Comparison of ENCODE assay signal across 8 cellular contexts in genomic region chr3:50674349-50675178, GRCh38. TPM values are rescaled to one million over a fixed set of nuclear protein-coding genes. Genes with fewer than 3 reads are reported as not detected.
DNase-seq lines count a peak whose midpoint lies in the region.

Gene DOCK3, plus strand, starts transcription at chr3:50674927. Its CDS starts 337 bp downstream, at chr3:50675264.

- peak within 1 kb of the TSS; percentile 87 for H3K4me2 ChIP-seq in mesenchymal stem cell (ENCODE audit: low read length, poor library complexity, severe bottlenecking)

- peaks cover 58 to 67% of the 10 kb centered on the region in 2 experiments for H3K27me3 ChIP-seq in mesenchymal stem cell (ENCODE audit: control insufficient read depth in 1 of 2, insufficient read depth in 1 of 2, low read length in 2 of 2)

- H3K9me3 ChIP-seq in mesenchymal stem cell (ENCODE audit: control insufficient read depth, low read length): no peaks in the 10 kb centered on the region

- peak within 1 kb of the TSS; percentile 92 for H2AFZ ChIP-seq in mesenchymal stem cell (ENCODE audit: low read depth, low read length)

- no peak within 1 kb of the TSS for H2BK5ac ChIP-seq in mesenchymal stem cell (ENCODE audit: low read depth, low read length, poor library complexity, severe bottlenecking)

- H3K36me3 ChIP-seq in mesenchymal stem cell (ENCODE audit: control insufficient read depth in 1 of 2, insufficient read depth in 2 of 2, low read depth in 1 of 2, low read length in 2 of 2): no peaks in the 10 kb centered on the region

- DNase-seq in NCI-H82 (lab: John Stamatoyannopoulos, UW): peak; percentile 74
- no peak for DNase-seq in NCI-H82 treated with DMSO at 0.1 percent for 48 hours (lab: John Stamatoyannopoulos, UW; ENCODE audit: unreplicated experiment)
- peak; percentile 27 for DNase-seq in NCI-H1092 treated with DMSO at 0.1 percent for 48 hours (lab: John Stamatoyannopoulos, UW)
- peak; percentile 10 to 54 for DNase-seq in activated CD8-positive, alpha-beta memory T cell treated with anti-CD3 and anti-CD28 coated beads for 1 hour (ENCODE audit: extremely low read depth in 1 of 2, low read depth in 1 of 2)
- DNase-seq in effector CD8-positive, alpha-beta T cell (lab: John Stamatoyannopoulos, UW): peak; percentile 29
- DNase-seq in mesenchymal stem cell: peak; percentile 30
- peak; percentile 35 for DNase-seq in stimulated activated CD8-positive, alpha-beta memory T cell treated with anti-CD3 and anti-CD28 coated beads, Interleukin-15, amount 100 ng/mL, for 24 hours (ENCODE audit: low read depth)
- no peak for DNase-seq in NCI-H187 treated with DMSO at 0.1 percent for 48 hours (lab: John Stamatoyannopoulos, UW)

- no peak within 1 kb of the TSS for H2AK5ac ChIP-seq in mesenchymal stem cell (ENCODE audit: low read length, severe bottlenecking)

- no peak within 1 kb of the TSS for H4K8ac ChIP-seq in mesenchymal stem cell (ENCODE audit: low read length)

- WGBS in mesenchymal stem cell: 3% methylated on average over 41 of the region's 89 CpGs

- H3K27ac ChIP-seq in mesenchymal stem cell (ENCODE audit: low read length, poor library complexity, severe bottlenecking): no peak within 1 kb of the TSS

- peak within 1 kb of the TSS; percentile 53 to 69 for H3K4me3 ChIP-seq in mesenchymal stem cell (ENCODE audit: insufficient read depth in 1 of 2, low read depth in 1 of 2, low read length in 2 of 2)

- H3K14ac ChIP-seq in mesenchymal stem cell (ENCODE audit: low read length in 2 of 2): peak within 1 kb of the TSS in 1 of 2 experiments; percentile 15

- no peak within 1 kb of the TSS for H3K4ac ChIP-seq in mesenchymal stem cell (ENCODE audit: low read depth in 1 of 2, low read length in 2 of 2)

- H2BK120ac ChIP-seq in mesenchymal stem cell (ENCODE audit: low read depth, low read length): no peak within 1 kb of the TSS

- H2BK12ac ChIP-seq in mesenchymal stem cell (ENCODE audit: low read length in 2 of 2): no peak within 1 kb of the TSS

- peak within 1 kb of the TSS in 1 of 2 experiments; percentile 59 for H3K23ac ChIP-seq in mesenchymal stem cell (ENCODE audit: low read length in 2 of 2)

- peak within 1 kb of the TSS in 1 of 2 experiments; percentile 52 for H3K18ac ChIP-seq in mesenchymal stem cell (ENCODE audit: low read depth in 1 of 2, low read length in 2 of 2)

- H2BK15ac ChIP-seq in mesenchymal stem cell (ENCODE audit: low read depth, poor library complexity, severe bottlenecking): no peak within 1 kb of the TSS

- H3K9ac ChIP-seq in mesenchymal stem cell (ENCODE audit: low read length): peak within 1 kb of the TSS; percentile 52

- no peak within 1 kb of the TSS for H4K91ac ChIP-seq in mesenchymal stem cell (ENCODE audit: low read length)

- peaks cover 11% of the 10 kb centered on the region for H3K4me1 ChIP-seq in mesenchymal stem cell (ENCODE audit: control insufficient read depth, insufficient read depth, low read depth, low read length)

- H3K79me1 ChIP-seq in mesenchymal stem cell (replicated peaks; ENCODE audit: low read length, poor library complexity, severe bottlenecking): no peaks in the 10 kb centered on the region

RNA-seq across cellular contexts. Expression of gene DOCK3, which starts in this region (rescaled TPM):
- 0.17 TPM for polyA plus RNA-seq in mesenchymal stem cell (2013, experiment 1 of 2)
- polyA plus RNA-seq in mesenchymal stem cell (2013, experiment 2 of 2): 0.16 TPM

Comparison
In these comparisons a context has a peak if more than half of its experiments do, and no peak if none do; other contexts are left out.
1. DNase-seq: peak in NCI-H82 (single experiment), NCI-H1092 treated with DMSO at 0.1 percent for 48 hours (single experiment), activated CD8-positive, alpha-beta memory T cell treated with anti-CD3 and anti-CD28 coated beads for 1 hour (2 of 2), effector CD8-positive, alpha-beta T cell (single experiment), mesenchymal stem cell (single experiment) and stimulated activated CD8-positive, alpha-beta memory T cell treated with anti-CD3 and anti-CD28 coated beads, Interleukin-15, amount 100 ng/mL, for 24 hours (single experiment); none in NCI-H82 treated with DMSO at 0.1 percent for 48 hours (single experiment) and NCI-H187 treated with DMSO at 0.1 percent for 48 hours (single experiment).